Comparison of ENCODE assay signal across 24 cellular contexts in genomic region chr3:133853925-133854227, GRCh38. TPM values are rescaled to one million over a fixed set of nuclear protein-coding genes. Genes with fewer than 3 reads are reported as not detected.
"Had no signal": no experiment of that assay in that cellular context is flagged by ENCODE, and none has a peak within 500 bp of the region (broad histone marks: within the 10 kb centered on the region; RNA-seq: fewer than 3 reads in every experiment).

No MANE protein-coding gene starts in this region.

- H3K9me3 ChIP-seq: esophagus muscularis mucosa, gastrocnemius medialis, left lung, lower lobe of right lung, ovary, right lobe of liver, spleen, thoracic aorta, tibial nerve, upper lobe of left lung had no signal

- H3K27ac ChIP-seq: coronary artery, esophagus muscularis mucosa, gastrocnemius medialis, hepatocyte, left lung, lower lobe of right lung, ovary, right lobe of liver, skin epidermis, thoracic aorta, tibial nerve, upper lobe of left lung had no signal

- H3K4me1 ChIP-seq: gastrocnemius medialis, left lung, lower lobe of right lung, right lobe of liver, upper lobe of left lung had no signal

- H3K4me3 ChIP-seq: coronary artery, esophagus muscularis mucosa, gastrocnemius medialis, hepatocyte, left lung, lower lobe of right lung, ovary, right lobe of liver, skin epidermis, spleen, thoracic aorta, tibial nerve, upper lobe of left lung had no signal

- H3K79me2 ChIP-seq: hepatocyte had no signal

- H3K36me3 ChIP-seq: esophagus muscularis mucosa, gastrocnemius medialis, left lung, lower lobe of right lung, ovary, right lobe of liver, spleen, thoracic aorta, tibial nerve, upper lobe of left lung had no signal

- H2AFZ ChIP-seq: hepatocyte had no signal

- DNase-seq: dermis blood vessel endothelial cell; effector memory CD4-positive, alpha-beta T cell; foreskin fibroblast; gastrocnemius medialis; head of caudate nucleus; kidney; left lung; lower lobe of right lung; naive thymus-derived CD8-positive, alpha-beta T cell; nephron progenitor cell; nucleus accumbens; ovary; spleen; stimulated activated CD4-positive, alpha-beta T cell treated with anti-CD3 and anti-CD28 coated beads, Interleukin-4, amount 100 ng/mL, for 4 hours; stimulated activated naive CD8-positive, alpha-beta T cell treated with anti-CD3 and anti-CD28 coated beads, Interleukin-15, Interleukin-2, amounts not matched to agents 100 U/mL and 50 U/mL, for 24 hours; upper lobe of left lung had no signal

- H3K4me2 ChIP-seq: hepatocyte had no signal

- H3K27me3 ChIP-seq: esophagus muscularis mucosa, gastrocnemius medialis, hepatocyte, left lung, ovary, right lobe of liver, spleen, tibial nerve, upper lobe of left lung had no signal

- ATAC-seq: gastrocnemius medialis; left lung; lower lobe of right lung; naive thymus-derived CD8-positive, alpha-beta T cell; stimulated activated memory B cell treated with anti-CD40 and anti-IgM and Interleukin-4, amounts not matched to agents 10 μg/mL and 1 μg/mL and 100 μg/mL, for 72 hours; stimulated activated naive CD8-positive, alpha-beta T cell treated with anti-CD3 and anti-CD28 coated beads, Interleukin-15, Interleukin-2, amounts not matched to agents 100 U/mL and 50 U/mL, for 24 hours had no signal

RNA-seq across cellular contexts. Expression of gene RAB6B, which starts 41.8 kb away (rescaled TPM):
- total RNA-seq: naive thymus-derived CD8-positive, alpha-beta T cell had no signal
